In the genomic region with DNA sequence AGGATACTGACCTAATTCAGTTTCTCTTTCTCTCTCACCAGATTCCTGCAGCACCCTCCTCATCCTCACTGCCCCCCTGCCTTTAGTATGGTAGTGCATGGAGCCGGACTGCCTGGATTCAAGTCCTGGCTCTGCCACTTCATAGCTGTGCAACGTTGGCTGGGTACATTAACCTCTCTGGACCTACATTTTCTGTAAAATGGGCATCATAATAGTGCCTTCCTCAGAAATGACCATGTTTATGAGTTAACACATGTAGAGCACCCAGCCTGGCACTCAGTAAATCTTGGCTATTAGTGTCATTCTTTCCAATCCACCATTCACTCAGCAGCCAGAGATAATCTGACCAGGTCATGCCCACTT, we compare ENCODE assay signal across 24 cellular contexts. TPM values are rescaled to one million over a fixed set of nuclear protein-coding genes. Genes with fewer than 3 reads are reported as not detected.
"Had no signal": no experiment of that assay in that cellular context is flagged by ENCODE, and none has a peak within 500 bp of the region (broad histone marks: within the 10 kb centered on the region; RNA-seq: fewer than 3 reads in every experiment).

No MANE protein-coding gene starts in this region.

- FAIRE-seq: small intestine, TTC549 had no signal

- H2AFZ ChIP-seq: parathyroid adenoma had no signal

- H3K4me3 Mint-ChIP-seq: activated CD4-positive, alpha-beta T cell treated with anti-CD3 and anti-CD28 coated beads for 36 hours; activated naive CD8-positive, alpha-beta T cell; central memory CD8-positive, alpha-beta T cell; endodermal cell; nephron; stimulated activated memory B cell treated with anti-CD40 and anti-IgM and Interleukin-4, amounts not matched to agents 10 μg/mL and 1 μg/mL and 100 μg/mL, for 72 hours had no signal

- ATAC-seq: activated CD4-positive, alpha-beta T cell treated with anti-CD3 and anti-CD28 coated beads for 36 hours; gastrocnemius medialis; left ventricle myocardium superior; sciatic nerve; stimulated activated memory B cell treated with anti-CD40 and anti-IgM and Interleukin-4, amounts not matched to agents 10 μg/mL and 1 μg/mL and 100 μg/mL, for 72 hours had no signal

- H3K79me2 ChIP-seq: parathyroid adenoma had no signal

- H3K27ac Mint-ChIP-seq: activated naive CD8-positive, alpha-beta T cell; endodermal cell had no signal

- H3K4me3 ChIP-seq: adrenal gland, ascending aorta, coronary artery, esophagus squamous epithelium, gastrocnemius medialis, stomach, suprapubic skin, tibial nerve had no signal

- H3K36me3 Mint-ChIP-seq: activated naive CD8-positive, alpha-beta T cell had no signal

- H3K27ac ChIP-seq: adrenal gland, ascending aorta, coronary artery, esophagus squamous epithelium, gastrocnemius medialis, parathyroid adenoma, stomach, suprapubic skin, tibial nerve had no signal

- H3K27me3 Mint-ChIP-seq: activated CD4-positive, alpha-beta T cell treated with anti-CD3 and anti-CD28 coated beads for 36 hours; activated naive CD8-positive, alpha-beta T cell; central memory CD8-positive, alpha-beta T cell; stimulated activated memory B cell treated with anti-CD40 and anti-IgM and Interleukin-4, amounts not matched to agents 10 μg/mL and 1 μg/mL and 100 μg/mL, for 72 hours had no signal

- DNase-seq: activated CD4-positive, alpha-beta T cell treated with anti-CD3 and anti-CD28 coated beads for 36 hours; activated CD4-positive, alpha-beta T cell treated with anti-CD3 and anti-CD28 coated beads, Interleukin-2, amount 50 U/mL, for 4 hours; adrenal gland; esophagus squamous epithelium; gastrocnemius medialis; hippocampal formation; left ventricle myocardium superior; midbrain; nucleus accumbens; small intestine; stimulated activated CD4-positive, alpha-beta T cell treated with anti-CD3 and anti-CD28 coated beads, Interleukin-15, amount 100 ng/mL, for 24 hours; stomach had no signal

- H3K27me3 ChIP-seq: adrenal gland, ascending aorta, esophagus squamous epithelium, gastrocnemius medialis, stomach, suprapubic skin, tibial nerve had no signal

- H3K9ac ChIP-seq: parathyroid adenoma had no signal

- H3K9me3 ChIP-seq: adrenal gland, ascending aorta, esophagus squamous epithelium, gastrocnemius medialis, stomach, suprapubic skin, tibial nerve had no signal

- H3K9me3 Mint-ChIP-seq: central memory CD8-positive, alpha-beta T cell; endodermal cell; nephron; stimulated activated memory B cell treated with anti-CD40 and anti-IgM and Interleukin-4, amounts not matched to agents 10 μg/mL and 1 μg/mL and 100 μg/mL, for 72 hours had no signal

- H3K4me1 ChIP-seq: ascending aorta, gastrocnemius medialis, parathyroid adenoma had no signal

RNA-seq across cellular contexts. Expression of a gene that starts 39.0 kb away (rescaled TPM):
- total RNA-seq: activated CD4-positive, alpha-beta T cell treated with anti-CD3 and anti-CD28 coated beads for 36 hours; adrenal gland; ascending aorta; endodermal cell; gastrocnemius medialis; left ventricle myocardium superior; sciatic nerve; tibial nerve had no signal
- polyA plus RNA-seq: adrenal gland, small intestine had no signal
